ENCODE assay signal across 18 cellular contexts in genomic region chr9:96141666-96142065, GRCh38.
A peak's percentile ranks its signal among the peaks of the same experiment; 100 is the strongest.
DNase-seq lines count a peak whose midpoint lies in the region; ATAC-seq, FAIRE-seq and TF ChIP-seq lines count a peak whose summit lies in the region.
"Had no signal": no experiment of that assay in that cellular context is flagged by ENCODE, and none has a peak within 500 bp of the region (broad histone marks: within the 10 kb centered on the region; RNA-seq: fewer than 3 reads in every experiment).

No MANE protein-coding gene starts in this region.

- H3K27me3 ChIP-seq in small intestine (ENCODE audit: control insufficient read depth in 2 of 2, insufficient read depth in 2 of 2, low read length in 2 of 2): no peaks in the 10 kb centered on the region
- H3K27me3 ChIP-seq: upper lobe of left lung had no signal

- CTCF ChIA-PET in Calu3 (lab: Charles Lee): no interaction called here

- H3K4me1 ChIP-seq in small intestine (ENCODE audit: control insufficient read depth in 2 of 2, insufficient read depth in 1 of 2, low read depth in 1 of 2, low read length in 1 of 2): peaks cover 0 to 5% of the 10 kb centered on the region in 2 donors
- H3K4me1 ChIP-seq: foreskin keratinocyte had no signal

- peaks cover 4% of the 10 kb centered on the region for H3K4me1 Mint-ChIP-seq in stimulated activated naive CD8-positive, alpha-beta T cell treated with anti-CD3 and anti-CD28 coated beads, Interleukin-15, amount 100 ng/mL, for 72 hours
- H3K4me1 Mint-ChIP-seq in Calu3 (ENCODE audit: low read depth, unreplicated experiment): no peaks in the 10 kb centered on the region

- H3K27ac Mint-ChIP-seq in stimulated activated naive CD8-positive, alpha-beta T cell treated with anti-CD3 and anti-CD28 coated beads, Interleukin-15, amount 100 ng/mL, for 72 hours: no peak overlapping the region
- H3K27ac Mint-ChIP-seq in Calu3 (ENCODE audit: unreplicated experiment): no peak overlapping the region
- H3K27ac Mint-ChIP-seq: activated CD8-positive, alpha-beta T cell treated with anti-CD3 and anti-CD28 coated beads for 36 hours; effector memory CD8-positive, alpha-beta T cell had no signal

- H3K4me3 Mint-ChIP-seq in stimulated activated naive CD8-positive, alpha-beta T cell treated with anti-CD3 and anti-CD28 coated beads, Interleukin-15, amount 100 ng/mL, for 72 hours: no peak overlapping the region
- H3K4me3 Mint-ChIP-seq in Calu3 (ENCODE audit: low read depth, unreplicated experiment): no peak overlapping the region
- H3K4me3 Mint-ChIP-seq: activated CD8-positive, alpha-beta T cell treated with anti-CD3 and anti-CD28 coated beads for 36 hours; central memory CD8-positive, alpha-beta T cell; effector memory CD8-positive, alpha-beta T cell had no signal

- peaks cover 22% of the 10 kb centered on the region for H3K27me3 Mint-ChIP-seq in stimulated activated naive CD8-positive, alpha-beta T cell treated with anti-CD3 and anti-CD28 coated beads, Interleukin-15, amount 100 ng/mL, for 72 hours
- H3K27me3 Mint-ChIP-seq in Calu3 (ENCODE audit: unreplicated experiment): no peaks in the 10 kb centered on the region

- DNase-seq in stimulated activated naive CD8-positive, alpha-beta T cell treated with anti-CD3 and anti-CD28 coated beads, Interleukin-15, amount 100 ng/mL, for 72 hours: no peak
- no peak for DNase-seq in stimulated activated naive CD8-positive, alpha-beta T cell treated with anti-CD3 and anti-CD28 coated beads, Interleukin-15, Interleukin-2, amounts not matched to agents 100 U/mL and 50 U/mL, for 24 hours
- DNase-seq in RKO (ENCODE audit: low spot score) (peak; percentile 40), iris pigment epithelial cell (ENCODE audit: low read depth) (peak; percentile 23), GM13976 (ENCODE audit: low spot score) (no peak), small intestine (no peak), Calu3 (no peak), CD1c-positive myeloid dendritic cell (ENCODE audit: extremely low spot score) (no peak)
- DNase-seq: activated CD8-positive, alpha-beta T cell treated with anti-CD3 and anti-CD28 coated beads for 36 hours; effector memory CD8-positive, alpha-beta T cell; foreskin keratinocyte; NCI-H1436; NCI-H345; stimulated activated CD4-positive, alpha-beta T cell treated with anti-CD3 and anti-CD28 coated beads, Interleukin-4, amount 100 ng/mL, for 4 hours; upper lobe of left lung had no signal

- no TSS peak for BruUV-seq in Calu3 (replicated peaks; lab: Mats Ljungman, UMichigan)

- H3K4me3 ChIP-seq in small intestine (ENCODE audit: low read depth in 1 of 2, low read length in 2 of 2): no peak overlapping the region
- H3K4me3 ChIP-seq: lung, upper lobe of left lung had no signal

- H3K36me3 Mint-ChIP-seq in Calu3 (ENCODE audit: insufficient read depth, unreplicated experiment): no peaks in the 10 kb centered on the region

- peaks cover 0 to 8% of the 10 kb centered on the region in 2 donors for H3K9me3 Mint-ChIP-seq in stimulated activated naive CD8-positive, alpha-beta T cell treated with anti-CD3 and anti-CD28 coated beads, Interleukin-15, amount 100 ng/mL, for 72 hours
- H3K9me3 Mint-ChIP-seq in Calu3 (ENCODE audit: low read depth, unreplicated experiment): no peaks in the 10 kb centered on the region
- H3K9me3 Mint-ChIP-seq: activated CD8-positive, alpha-beta T cell treated with anti-CD3 and anti-CD28 coated beads for 36 hours; central memory CD8-positive, alpha-beta T cell; effector memory CD8-positive, alpha-beta T cell had no signal

- no peak for FAIRE-seq in small intestine (lab: Jason Lieb, UNC)

- no peak for TF ChIP-seq CTCF in GM13976 (IDR thresholded peaks at IDR 0.05; ENCODE audit: borderline replicate concordance, control extremely low read depth, extremely low read depth, insufficient read depth, missing control alignments)
- TF ChIP-seq CTCF in Calu3 (IDR thresholded peaks at IDR 0.05; ENCODE audit: unreplicated experiment): no peak

- H3K9me3 ChIP-seq in small intestine (ENCODE audit: control insufficient read depth, low read depth): no peaks in the 10 kb centered on the region
- H3K9me3 ChIP-seq: upper lobe of left lung had no signal

- WGBS in small intestine, 3 donors: 53 to 59% (median 58%) methylated on average over 5 of the region's 5 CpGs

- in situ Hi-C loops in GM13976 (cut with MboI; ENCODE audit: low sequenced_read_pairs, unreplicated experiment): no loop called here

- ATAC-seq in stimulated activated naive CD8-positive, alpha-beta T cell treated with anti-CD3 and anti-CD28 coated beads, Interleukin-15, amount 100 ng/mL, for 72 hours: peak; percentile 33
- no peak for ATAC-seq in stimulated activated naive CD8-positive, alpha-beta T cell treated with anti-CD3 and anti-CD28 coated beads, Interleukin-15, Interleukin-2, amounts not matched to agents 100 U/mL and 50 U/mL, for 24 hours
- ATAC-seq: activated CD8-positive, alpha-beta T cell treated with anti-CD3 and anti-CD28 coated beads for 36 hours; effector memory CD8-positive, alpha-beta T cell; foreskin keratinocyte had no signal

- peak overlapping the region in 1 of 2 donors; percentile 53 for H3K27ac ChIP-seq in small intestine (ENCODE audit: low read depth in 1 of 2, low read length in 1 of 2)
- H3K27ac ChIP-seq: foreskin keratinocyte, upper lobe of left lung, VCaP had no signal

- H3K36me3 ChIP-seq in small intestine (ENCODE audit: control insufficient read depth in 2 of 2, insufficient read depth in 2 of 2, low read length in 2 of 2): no peaks in the 10 kb centered on the region
- H3K36me3 ChIP-seq: upper lobe of left lung had no signal

- intact Hi-C loops in Calu3 (cut with micrococcal nuclease; ENCODE audit: unreplicated experiment): no loop called here

Comparison
In these comparisons a context has a peak if more than half of its experiments do, and no peak if none do; other contexts are left out.
1. DNase-seq: peak in RKO (single experiment) and iris pigment epithelial cell (single experiment); none in stimulated activated naive CD8-positive, alpha-beta T cell treated with anti-CD3 and anti-CD28 coated beads, Interleukin-15, amount 100 ng/mL, for 72 hours (0 of 2), stimulated activated naive CD8-positive, alpha-beta T cell treated with anti-CD3 and anti-CD28 coated beads, Interleukin-15, Interleukin-2, amounts not matched to agents 100 U/mL and 50 U/mL, for 24 hours (single experiment), GM13976 (single experiment), small intestine (single experiment), Calu3 (single experiment) and CD1c-positive myeloid dendritic cell (single experiment).